9 cellular contexts compared by ENCODE assay signal in the genomic region with DNA sequence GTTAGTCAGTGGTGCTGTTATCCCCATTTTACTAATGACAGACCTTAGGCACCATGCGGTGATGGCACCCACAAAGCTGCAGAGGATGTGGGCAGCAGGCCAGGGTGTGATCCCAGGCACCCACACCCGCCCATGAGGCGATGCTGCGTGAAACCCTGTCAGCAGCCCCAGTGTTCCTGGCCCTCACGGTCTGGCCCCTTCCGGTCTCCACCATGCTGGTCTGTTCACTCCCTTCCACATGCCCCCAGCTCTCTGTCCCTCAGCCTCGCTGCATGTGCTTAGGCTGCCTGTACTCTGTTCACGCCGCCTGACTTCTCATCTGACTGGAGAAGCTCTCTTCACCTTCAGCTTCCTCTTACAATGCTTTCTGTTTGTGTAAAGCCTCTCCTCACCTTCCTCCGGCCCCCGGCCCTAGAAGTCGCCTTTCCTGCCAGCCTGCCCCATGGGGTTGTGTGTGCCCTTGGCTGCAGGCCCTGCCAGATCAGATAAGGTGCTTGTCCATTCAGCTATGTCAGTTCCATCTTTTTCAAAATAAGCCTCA. TPM values are rescaled to one million over a fixed set of nuclear protein-coding genes. Genes with fewer than 3 reads are reported as not detected.
DNase-seq lines count a peak whose midpoint lies in the region; ATAC-seq and TF ChIP-seq lines count a peak whose summit lies in the region.
"Had no signal": no experiment of that assay in that cellular context is flagged by ENCODE, and none has a peak within 500 bp of the region (broad histone marks: within the 10 kb centered on the region; RNA-seq: fewer than 3 reads in every experiment).

No MANE protein-coding gene starts in this region.

- H3K9ac ChIP-seq in mucosa of rectum (ENCODE audit: low read depth in 1 of 2, low read length in 2 of 2), result no peak overlapping the region

- no peak overlapping the region for H3K4me3 Mint-ChIP-seq in CD14-positive monocyte

- DNase-seq in CD14-positive monocyte (ENCODE audit: low spot score) (no peak), activated T-cell treated with anti-CD3 and anti-CD28 coated beads for 1 hour (ENCODE audit: low read depth) (peak; percentile 36), RKO (ENCODE audit: low spot score) (no peak), LoVo (ENCODE audit: low spot score) (no peak), NCI-H2227 treated with DMSO at 0.1 percent for 48 hours (lab: John Stamatoyannopoulos, UW) (no peak)
- DNase-seq: right cardiac atrium had no signal

- H3K27ac ChIP-seq in mucosa of rectum (ENCODE audit: low read depth in 2 of 2, low read length in 2 of 2), result peak overlapping the region; percentile 41 to 61

- intact Hi-C loops in CD14-positive monocyte (cut with micrococcal nuclease), result no loop called here

- H3K27me3 Mint-ChIP-seq in CD14-positive monocyte (ENCODE audit: low read depth in 3 of 3), result no peaks in the 10 kb centered on the region

- peaks cover 27% of the 10 kb centered on the region for H3K4me1 Mint-ChIP-seq in CD14-positive monocyte

- ATAC-seq in HG02798 (IDR thresholded peaks at IDR 0.05; ENCODE audit: poor library complexity, unreplicated experiment) (peak; percentile 66), GM21526 (IDR thresholded peaks at IDR 0.05; ENCODE audit: low FRiP score, unreplicated experiment) (no peak)

- H3K4me1 ChIP-seq in mucosa of rectum (ENCODE audit: control insufficient read depth in 2 of 2, insufficient read depth in 2 of 2, low read length in 2 of 2), result peaks cover 0 to 3% of the 10 kb centered on the region in 2 donors

- H3K36me3 Mint-ChIP-seq in CD14-positive monocyte, result peaks cover 58 to 87% of the 10 kb centered on the region in 2 donors

- no peak for TF ChIP-seq CTCF in CD14-positive monocyte (IDR thresholded peaks at IDR 0.05)

- H3K27ac Mint-ChIP-seq in CD14-positive monocyte, result peak overlapping the region in 4 of 7 donors; percentile 1 to 85 (median 22)

- no peaks in the 10 kb centered on the region for H3K9me3 Mint-ChIP-seq in CD14-positive monocyte

- no peaks in the 10 kb centered on the region for H3K9me3 ChIP-seq in mucosa of rectum (ENCODE audit: control insufficient read depth in 2 of 2, low read length in 2 of 2)

- H3K4me3 ChIP-seq in mucosa of rectum (ENCODE audit: low read length in 2 of 2), result peak overlapping the region in 1 of 2 donors; percentile 31

- peaks cover 17 to 38% of the 10 kb centered on the region in 2 donors for H3K36me3 ChIP-seq in mucosa of rectum (ENCODE audit: control insufficient read depth in 2 of 2, insufficient read depth in 2 of 2, low read length in 2 of 2)

- no peaks in the 10 kb centered on the region for H3K27me3 ChIP-seq in mucosa of rectum (ENCODE audit: control insufficient read depth in 2 of 2, insufficient read depth in 2 of 2, low read length in 2 of 2)

RNA-seq across cellular contexts. Expression of a gene that starts 17.6 kb away (rescaled TPM):
- 10 to 100 TPM; 38.2 to 50.0 TPM for polyA plus RNA-seq in CD14-positive monocyte

RNA-seq across cellular contexts. Expression of a gene that starts 19.6 kb away (rescaled TPM):
- 1 to 10 TPM; 6.6 to 7.4 TPM for polyA plus RNA-seq in CD14-positive monocyte

RNA-seq across cellular contexts. Expression of a gene that starts 48.9 kb away (rescaled TPM):
- polyA plus RNA-seq in CD14-positive monocyte, result 10 to 100 TPM in 1 of 2 donors, 1 to 10 TPM in 1; 9.7 to 11.8 TPM

RNA-seq across cellular contexts. Expression of a gene that starts 49.0 kb away (rescaled TPM):
- 1 to 10 TPM; 5.4 to 6.1 TPM for polyA plus RNA-seq in CD14-positive monocyte

RNA-seq across cellular contexts. Expression of a gene that starts 59.5 kb away (rescaled TPM):
- under 1 TPM; 0.12 to 0.29 TPM for polyA plus RNA-seq in CD14-positive monocyte
